In the genomic region with DNA sequence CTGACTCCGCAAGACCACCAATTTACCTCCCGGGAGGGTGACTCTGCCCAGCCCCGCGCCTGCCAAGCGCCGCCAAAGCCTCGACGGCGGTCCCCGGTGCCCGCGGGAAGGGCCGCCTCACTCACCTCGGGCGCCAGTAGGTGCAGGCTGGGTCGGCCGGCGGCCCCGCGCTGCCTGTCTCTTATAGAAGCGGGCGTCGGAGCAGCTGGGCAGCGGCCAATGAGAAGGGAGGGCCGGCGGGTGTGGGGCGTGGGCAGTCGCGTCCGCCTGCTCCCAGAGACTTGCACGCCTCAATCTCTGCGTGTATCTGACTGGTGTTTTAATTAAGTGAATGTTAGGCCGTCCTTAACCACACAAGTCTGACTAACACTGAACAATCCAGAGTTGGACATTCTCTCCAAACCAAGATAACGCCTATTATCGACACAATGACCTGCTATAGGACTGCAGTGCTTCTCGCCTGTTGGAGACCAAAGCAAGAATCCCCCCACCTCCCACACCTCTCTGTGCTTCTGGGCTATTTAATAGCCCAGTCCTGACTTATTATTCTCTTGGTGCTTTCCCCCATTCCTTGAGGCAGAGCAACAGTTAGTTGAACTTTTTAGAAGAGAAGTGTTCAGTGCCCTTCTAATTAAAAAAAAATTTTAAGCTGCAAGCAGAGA, we compare ENCODE assay signal across 9 cellular contexts. TPM values are rescaled to one million over a fixed set of nuclear protein-coding genes. Genes with fewer than 3 reads are reported as not detected.
DNase-seq lines count a peak whose midpoint lies in the region; ATAC-seq and TF ChIP-seq lines count a peak whose summit lies in the region.
"Had no signal": no experiment of that assay in that cellular context is flagged by ENCODE, and none has a peak within 500 bp of the region (broad histone marks: within the 10 kb centered on the region; RNA-seq: fewer than 3 reads in every experiment).

TPH1 (minus strand) TSS at position 154 of the 662 bp plus-strand sequence. CDS start 5,507 bp downstream, outside the sequence.

- H3K4me3 Mint-ChIP-seq in activated T-helper 17 cell treated with anti-CD3 and anti-CD28 coated beads, Interleukin-2, amount 50 U/mL, for 72 hours: no peak within 1 kb of the TSS

- H3K9me3 Mint-ChIP-seq in activated T-helper 17 cell treated with anti-CD3 and anti-CD28 coated beads, Interleukin-2, amount 50 U/mL, for 72 hours: no peaks in the 10 kb centered on the region

- H3K4me1 ChIP-seq in endocrine pancreas (ENCODE audit: control insufficient read depth, insufficient read depth, low read length): no peaks in the 10 kb centered on the region

- H3K9me3 ChIP-seq in endocrine pancreas (ENCODE audit: control insufficient read depth, low read length): no peaks in the 10 kb centered on the region

- H3K27ac Mint-ChIP-seq in activated T-helper 17 cell treated with anti-CD3 and anti-CD28 coated beads, Interleukin-2, amount 50 U/mL, for 72 hours: no peak within 1 kb of the TSS

- TF ChIP-seq CTCF in GM13977 (IDR thresholded peaks at IDR 0.05; ENCODE audit: extremely low read depth, insufficient read depth, missing control alignments): no peak

- no peaks in the 10 kb centered on the region for H3K4me1 Mint-ChIP-seq in activated T-helper 17 cell treated with anti-CD3 and anti-CD28 coated beads, Interleukin-2, amount 50 U/mL, for 72 hours

- H3K27me3 Mint-ChIP-seq in activated T-helper 17 cell treated with anti-CD3 and anti-CD28 coated beads, Interleukin-2, amount 50 U/mL, for 72 hours: peaks cover 41% of the 10 kb centered on the region

- no peaks in the 10 kb centered on the region for H3K36me3 ChIP-seq in endocrine pancreas (ENCODE audit: control insufficient read depth, insufficient read depth, low read length)

- no peaks in the 10 kb centered on the region for H3K36me3 Mint-ChIP-seq in activated T-helper 17 cell treated with anti-CD3 and anti-CD28 coated beads, Interleukin-2, amount 50 U/mL, for 72 hours (ENCODE audit: low read depth)

- in situ Hi-C loops in GM13977 (cut with MboI; ENCODE audit: low pct_unique_long_range_greater_than_20kb, low sequenced_read_pairs, unreplicated experiment): no loop called here

- no peak within 1 kb of the TSS for H3K9ac ChIP-seq in endocrine pancreas (ENCODE audit: control insufficient read depth, insufficient read depth, low read length)

- H3K4me3 ChIP-seq in endocrine pancreas (ENCODE audit: control insufficient read depth, insufficient read depth, low read length): peak within 1 kb of the TSS; percentile 55

- no peak for ATAC-seq in activated T-helper 17 cell treated with anti-CD3 and anti-CD28 coated beads, Interleukin-2, amount 50 U/mL, for 72 hours (replicated peaks)
- ATAC-seq in HG03571 (IDR thresholded peaks at IDR 0.05; ENCODE audit: unreplicated experiment): no peak

- DNase-seq in AG08395 (ENCODE audit: low spot score): peak; percentile 21
- peak; percentile 15 for DNase-seq in LHCN-M2 (ENCODE audit: low read depth)
- peak; percentile 7 to 23 for DNase-seq in lung microvascular endothelial cell (ENCODE audit: low read depth in 2 of 2)
- DNase-seq in RPMI8226: no peak
- no peak for DNase-seq in GM13977 (ENCODE audit: low spot score)
- DNase-seq: activated T-cell treated with anti-CD3 and anti-CD28 coated beads, Interleukin-2, amount 50 U/mL, for 48 hours had no signal

- H3K27me3 ChIP-seq in endocrine pancreas (ENCODE audit: control insufficient read depth, insufficient read depth, low read length): no peaks in the 10 kb centered on the region

RNA-seq across cellular contexts. Expression of gene TPH1, which starts in this region (rescaled TPM):
- total RNA-seq in LHCN-M2 (2014; rRNA removed): 0.13 TPM in 1 of 2 replicates, not detected in the other
- 0.02 TPM for polyA plus RNA-seq in LHCN-M2 (2012)
- total RNA-seq in lung microvascular endothelial cell: under 0.01 TPM in 1 of 2 replicates, not detected in the other
- total RNA-seq in activated T-helper 17 cell treated with anti-CD3 and anti-CD28 coated beads, Interleukin-2, amount 50 U/mL, for 72 hours: under 1 TPM; 0.19 to 0.24 TPM

Comparison
In these comparisons a context has a peak if more than half of its experiments do, and no peak if none do; other contexts are left out.
1. Peak in DNase-seq in LHCN-M2; RNA of the gene not detected or under 1 TPM.
2. Peak in DNase-seq in lung microvascular endothelial cell; RNA of the gene not detected or under 1 TPM.